14 cellular contexts compared by ENCODE assay signal in the genomic region with DNA sequence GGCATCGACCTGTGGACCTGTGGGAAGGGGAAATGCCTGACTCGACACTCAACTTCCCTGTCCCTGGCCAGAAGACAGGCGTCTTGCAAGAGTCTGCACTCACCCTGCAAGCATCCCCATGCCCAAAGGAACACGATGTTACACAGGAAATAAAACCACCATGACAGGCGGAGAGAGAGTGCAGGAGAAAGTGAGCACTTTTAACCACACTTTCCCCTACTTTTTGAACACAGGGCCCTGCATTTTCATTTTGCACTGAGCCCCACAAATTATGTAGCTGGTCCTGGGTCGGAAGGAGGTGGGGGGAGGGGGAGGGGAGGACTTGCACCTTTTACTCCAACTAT. TPM values are rescaled to one million over a fixed set of nuclear protein-coding genes. Genes with fewer than 3 reads are reported as not detected.
DNase-seq lines count a peak whose midpoint lies in the region; ATAC-seq and TF ChIP-seq lines count a peak whose summit lies in the region.
"Had no signal": no experiment of that assay in that cellular context is flagged by ENCODE, and none has a peak within 500 bp of the region (broad histone marks: within the 10 kb centered on the region; RNA-seq: fewer than 3 reads in every experiment).

No MANE protein-coding gene starts in this region.

- H3K9ac ChIP-seq in endodermal cell (ENCODE audit: extremely low read depth, low read length, poor library complexity, severe bottlenecking): no peak overlapping the region

- peaks cover 15% of the 10 kb centered on the region for H3K27me3 ChIP-seq in RWPE2 (ENCODE audit: insufficient read depth, poor library complexity, severe bottlenecking)
- peaks cover 96% of the 10 kb centered on the region for H3K27me3 ChIP-seq in endodermal cell (ENCODE audit: control insufficient read depth, insufficient read depth, low read length, poor library complexity, severe bottlenecking)

- no peak overlapping the region for H3K27ac Mint-ChIP-seq in activated naive CD8-positive, alpha-beta T cell treated with anti-CD3 and anti-CD28 coated beads, Interleukin-2, amount 10 ng/mL, durations not matched to agents 7 days and 5 days
- no peak overlapping the region for H3K27ac Mint-ChIP-seq in activated naive CD8-positive, alpha-beta T cell treated with anti-CD3 and anti-CD28 coated beads, Interleukin-2, amount 50 U/mL, for 24 hours
- H3K27ac Mint-ChIP-seq in endodermal cell: no peak overlapping the region

- H3K4me1 ChIP-seq in RWPE2 (ENCODE audit: insufficient read depth, poor library complexity, severe bottlenecking) (no peaks in the 10 kb centered on the region), endodermal cell (ENCODE audit: control insufficient read depth, insufficient read depth, low read length) (no peaks in the 10 kb centered on the region)

- peaks cover 12% of the 10 kb centered on the region for H3K4me1 Mint-ChIP-seq in activated naive CD8-positive, alpha-beta T cell treated with anti-CD3 and anti-CD28 coated beads, Interleukin-2, amount 10 ng/mL, durations not matched to agents 7 days and 5 days
- H3K4me1 Mint-ChIP-seq in activated naive CD8-positive, alpha-beta T cell treated with anti-CD3 and anti-CD28 coated beads, Interleukin-2, amount 50 U/mL, for 24 hours: no peaks in the 10 kb centered on the region
- no peaks in the 10 kb centered on the region for H3K4me1 Mint-ChIP-seq in endodermal cell

- in situ Hi-C loops in G401 (cut with HindIII; ENCODE audit: low sequenced_read_pairs): loop anchor here (25.0 kb wide), 1 partner anchor 101 kb away; a partner anchor contains a TSS

- 47 to 67% methylated on average over 3 to 5 of the region's 6 CpGs for WGBS in endodermal cell (ENCODE audit: insufficient coverage in 1 of 2, insufficient read length in 1 of 2), 2 experiments

- no peaks in the 10 kb centered on the region for H3K36me3 Mint-ChIP-seq in activated naive CD8-positive, alpha-beta T cell treated with anti-CD3 and anti-CD28 coated beads, Interleukin-2, amount 10 ng/mL, durations not matched to agents 7 days and 5 days
- H3K36me3 Mint-ChIP-seq in activated naive CD8-positive, alpha-beta T cell treated with anti-CD3 and anti-CD28 coated beads, Interleukin-2, amount 50 U/mL, for 24 hours (ENCODE audit: low read depth): no peaks in the 10 kb centered on the region
- no peaks in the 10 kb centered on the region for H3K36me3 Mint-ChIP-seq in endodermal cell (ENCODE audit: low read depth)

- H3K27me3 Mint-ChIP-seq in activated naive CD8-positive, alpha-beta T cell treated with anti-CD3 and anti-CD28 coated beads, Interleukin-2, amount 10 ng/mL, durations not matched to agents 7 days and 5 days: peaks cover 51% of the 10 kb centered on the region
- H3K27me3 Mint-ChIP-seq in activated naive CD8-positive, alpha-beta T cell treated with anti-CD3 and anti-CD28 coated beads, Interleukin-2, amount 50 U/mL, for 24 hours: peaks cover 57% of the 10 kb centered on the region
- peaks cover 91% of the 10 kb centered on the region for H3K27me3 Mint-ChIP-seq in endodermal cell (ENCODE audit: insufficient read depth)

- H3K4me3 Mint-ChIP-seq in activated naive CD8-positive, alpha-beta T cell treated with anti-CD3 and anti-CD28 coated beads, Interleukin-2, amount 10 ng/mL, durations not matched to agents 7 days and 5 days: peak overlapping the region; percentile 50
- H3K4me3 Mint-ChIP-seq in activated naive CD8-positive, alpha-beta T cell treated with anti-CD3 and anti-CD28 coated beads, Interleukin-2, amount 50 U/mL, for 24 hours: no peak overlapping the region
- no peak overlapping the region for H3K4me3 Mint-ChIP-seq in endodermal cell

- H3K4me3 ChIP-seq in RWPE2 (ENCODE audit: severe bottlenecking) (no peak overlapping the region), epithelial cell of esophagus (ENCODE audit: low read length) (no peak overlapping the region), endodermal cell (ENCODE audit: low read length) (no peak overlapping the region)

- no peak for DNase-seq in activated naive CD8-positive, alpha-beta T cell treated with anti-CD3 and anti-CD28 coated beads, Interleukin-2, amount 10 ng/mL, durations not matched to agents 7 days and 5 days
- no peak for DNase-seq in activated naive CD8-positive, alpha-beta T cell treated with anti-CD3 and anti-CD28 coated beads, Interleukin-2, amount 50 U/mL, for 24 hours
- DNase-seq in RWPE2 (ENCODE audit: low spot score) (no peak), epithelial cell of esophagus (ENCODE audit: low read depth) (peak; percentile 26), G401 (ENCODE audit: low spot score) (no peak), endodermal cell (no peak)
- DNase-seq in activated CD4-positive, CD25-positive, alpha-beta regulatory T cell treated with anti-CD3 and anti-CD28 coated beads, Interleukin-2, amount 50 U/mL, for 72 hours: no peak
- DNase-seq: Calu3, Karpas-422, MV-4-11, NCI-H1436, NCI-H2029 treated with DMSO at 0.1 percent for 48 hours, NCI-H510A treated with DMSO at 0.1 percent for 48 hours had no signal

- H3K27ac ChIP-seq in RWPE2 (ENCODE audit: poor library complexity, severe bottlenecking) (no peak overlapping the region), endodermal cell (ENCODE audit: low read depth, low read length) (no peak overlapping the region)

- no peaks in the 10 kb centered on the region for H3K36me3 ChIP-seq in RWPE2 (ENCODE audit: low read depth)
- no peaks in the 10 kb centered on the region for H3K36me3 ChIP-seq in endodermal cell (ENCODE audit: control insufficient read depth, insufficient read depth, low read length)

- TF ChIP-seq CTCF in RWPE2 (IDR thresholded peaks at IDR 0.05; ENCODE audit: poor library complexity, severe bottlenecking) (no peak), epithelial cell of esophagus (IDR thresholded peaks at IDR 0.05; ENCODE audit: insufficient read depth, low read depth, low read length, missing control alignments) (no peak), endodermal cell (conservative IDR thresholded peaks at IDR 0.05) (no peak)

- POLR2A ChIA-PET in activated naive CD8-positive, alpha-beta T cell treated with anti-CD3 and anti-CD28 coated beads, Interleukin-2, amount 10 ng/mL, durations not matched to agents 7 days and 5 days (lab: Charles Lee): no interaction called here

- H3K9me3 Mint-ChIP-seq in activated naive CD8-positive, alpha-beta T cell treated with anti-CD3 and anti-CD28 coated beads, Interleukin-2, amount 10 ng/mL, durations not matched to agents 7 days and 5 days: no peaks in the 10 kb centered on the region
- no peaks in the 10 kb centered on the region for H3K9me3 Mint-ChIP-seq in activated naive CD8-positive, alpha-beta T cell treated with anti-CD3 and anti-CD28 coated beads, Interleukin-2, amount 50 U/mL, for 24 hours
- H3K9me3 Mint-ChIP-seq in endodermal cell: no peaks in the 10 kb centered on the region

- H3K9me3 ChIP-seq in RWPE2 (ENCODE audit: severe bottlenecking): no peaks in the 10 kb centered on the region
- no peaks in the 10 kb centered on the region for H3K9me3 ChIP-seq in endodermal cell (ENCODE audit: control insufficient read depth, low read length)

- ATAC-seq in activated naive CD8-positive, alpha-beta T cell treated with anti-CD3 and anti-CD28 coated beads, Interleukin-2, amount 10 ng/mL, durations not matched to agents 7 days and 5 days (ENCODE audit: low read depth): peak; percentile 37
- ATAC-seq in activated naive CD8-positive, alpha-beta T cell treated with anti-CD3 and anti-CD28 coated beads, Interleukin-2, amount 50 U/mL, for 24 hours: no peak
- peak; percentile 18; the same call in 2 of the 3 replicates for ATAC-seq in RWPE2 (ENCODE audit: low read depth)
- no peak for ATAC-seq in esophagus mucosa

RNA-seq across cellular contexts. Expression of a gene that starts 13.8 kb away (rescaled TPM):
- total RNA-seq in activated naive CD8-positive, alpha-beta T cell treated with anti-CD3 and anti-CD28 coated beads, Interleukin-2, amount 10 ng/mL, durations not matched to agents 7 days and 5 days: 10 to 100 TPM; 36.0 to 38.2 TPM
- total RNA-seq in G401 (2014; rRNA removed; shearing (Covaris generic)): 6.9 and 10.1 TPM in 2 replicates
- 11.0 TPM for total RNA-seq in esophagus mucosa
- total RNA-seq in endodermal cell: 10 to 100 TPM; 13.3 to 20.8 TPM
- polyA plus RNA-seq in endodermal cell (2013, experiment 1 of 2): 7.7 TPM
- 7.5 TPM for polyA plus RNA-seq in endodermal cell (2013, experiment 2 of 2)

Comparison
In these comparisons a context has a peak if more than half of its experiments do, and no peak if none do; other contexts are left out.
1. ATAC-seq: peak in activated naive CD8-positive, alpha-beta T cell treated with anti-CD3 and anti-CD28 coated beads, Interleukin-2, amount 10 ng/mL, durations not matched to agents 7 days and 5 days (single experiment) and RWPE2 (single experiment); none in activated naive CD8-positive, alpha-beta T cell treated with anti-CD3 and anti-CD28 coated beads, Interleukin-2, amount 50 U/mL, for 24 hours (single experiment) and esophagus mucosa (single experiment).